28 cellular contexts compared by ENCODE assay signal in the genomic region with DNA sequence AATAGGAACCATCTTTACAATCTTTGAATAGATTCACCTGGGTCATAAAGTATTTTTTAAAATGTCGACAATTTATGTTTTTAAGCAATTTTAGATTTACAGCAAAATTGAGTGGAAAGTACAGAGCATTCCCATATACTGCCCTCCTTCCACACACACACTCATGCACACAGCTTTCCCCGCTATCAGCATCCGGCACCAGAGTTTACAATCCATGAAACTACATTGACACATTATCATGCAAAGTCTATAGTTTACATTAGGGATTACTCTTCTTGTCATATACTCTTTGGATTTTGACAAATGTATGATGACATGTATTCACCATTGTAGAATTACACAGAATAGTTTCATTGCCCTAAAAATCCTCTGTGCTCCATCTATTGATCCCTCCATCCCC.
"Had no signal": no experiment of that assay in that cellular context is flagged by ENCODE, and none has a peak within 500 bp of the region (broad histone marks: within the 10 kb centered on the region; RNA-seq: fewer than 3 reads in every experiment).

No MANE protein-coding gene starts in this region.

- DNase-seq: dermis blood vessel endothelial cell; effector CD8-positive, alpha-beta T cell; effector memory CD8-positive, alpha-beta T cell; endodermal cell; erythroblast; esophagus squamous epithelium; foreskin fibroblast; foreskin melanocyte; gastrocnemius medialis; glutamatergic neuron; head of caudate nucleus; heart right ventricle; hippocampal formation; kidney glomerular epithelial cell; left colon; left ventricle myocardium inferior; lower lobe of right lung; mesenchymal stem cell; mucosa of descending colon; naive B cell had no signal

- H3K27ac ChIP-seq: coronary artery, epithelial cell of prostate, esophagus squamous epithelium, gastrocnemius medialis, heart right ventricle, left ventricle myocardium inferior, lower lobe of right lung had no signal

- H3K4me3 ChIP-seq: coronary artery, esophagus squamous epithelium, gastrocnemius medialis, heart right ventricle, left ventricle myocardium inferior, lower lobe of right lung, mucosa of descending colon had no signal

- H3K36me3 ChIP-seq: esophagus squamous epithelium, gastrocnemius medialis, heart right ventricle, left ventricle myocardium inferior, lower lobe of right lung had no signal

- ATAC-seq: effector memory CD8-positive, alpha-beta T cell; esophagus mucosa; gastrocnemius medialis; heart right ventricle; left colon; left lobe of liver; lower lobe of right lung; mucosa of descending colon had no signal

- FAIRE-seq: colon, endometrium, islet of Langerhans, keratinocyte had no signal

- H3K9me3 ChIP-seq: gastrocnemius medialis had no signal

- H3K27me3 ChIP-seq: esophagus squamous epithelium, gastrocnemius medialis, heart right ventricle had no signal
